15 cellular contexts compared by ENCODE assay signal in the genomic region with DNA sequence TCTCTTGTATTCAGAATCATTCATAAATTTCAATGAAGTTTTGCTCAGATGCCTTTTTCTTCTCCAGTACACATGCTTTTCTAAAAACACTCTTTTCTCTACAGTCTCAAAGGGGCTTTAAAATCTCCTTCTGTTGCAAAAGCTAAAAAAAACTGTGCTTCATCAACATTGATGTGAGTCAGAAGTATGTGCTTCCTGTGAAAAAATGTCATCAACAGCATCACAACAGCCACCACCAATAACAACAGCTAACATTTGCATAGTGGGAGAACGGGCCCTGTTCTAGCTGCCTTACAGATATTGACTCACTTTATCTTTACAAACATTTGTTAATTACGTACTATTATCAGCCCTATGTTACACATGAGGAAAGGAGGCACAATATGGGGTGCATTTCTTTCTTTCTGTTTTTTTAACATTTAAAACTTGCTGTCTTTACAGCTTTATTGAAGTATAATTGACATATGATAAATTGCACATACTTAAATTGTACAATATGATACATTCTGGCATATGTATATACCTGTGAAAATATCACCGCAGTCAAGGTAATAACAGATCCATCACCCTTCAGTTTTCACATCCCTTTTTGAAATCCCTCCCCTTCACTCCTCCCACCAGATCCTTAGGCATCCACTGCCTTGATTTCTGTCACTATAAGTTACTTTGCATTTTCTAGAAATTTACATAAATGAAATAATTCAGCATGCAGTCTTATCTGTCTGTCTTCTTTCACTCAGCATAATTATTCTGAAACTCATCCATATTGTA.
"Had no signal": no experiment of that assay in that cellular context is flagged by ENCODE, and none has a peak within 500 bp of the region (broad histone marks: within the 10 kb centered on the region; RNA-seq: fewer than 3 reads in every experiment).

No MANE protein-coding gene starts in this region.

- H3K27ac ChIP-seq: dorsolateral prefrontal cortex, gastroesophageal sphincter, left ventricle myocardium inferior, parathyroid adenoma, right atrium auricular region, transverse colon had no signal

- H3K36me3 ChIP-seq: gastroesophageal sphincter, left ventricle myocardium inferior, right atrium auricular region, transverse colon had no signal

- H3K79me2 ChIP-seq: parathyroid adenoma had no signal

- H3K9ac ChIP-seq: parathyroid adenoma had no signal

- H3K4me3 ChIP-seq: dorsolateral prefrontal cortex, gastroesophageal sphincter, left ventricle myocardium inferior, right atrium auricular region, transverse colon had no signal

- DNase-seq: activated CD4-positive, alpha-beta T cell treated with anti-CD3 and anti-CD28 coated beads, Interleukin-2, amount 50 U/mL, for 48 hours; activated CD8-positive, alpha-beta memory T cell treated with anti-CD3 and anti-CD28 coated beads, Interleukin-2, amount 10 ng/mL, durations not matched to agents 7 days and 5 days; activated effector memory CD4-positive, alpha-beta T cell treated with Interleukin-2 at 50 U/mL for 16 hours; activated T-cell treated with anti-CD3 and anti-CD28 coated beads, Interleukin-2, amount 50 U/mL, for 24 hours; amygdala; dorsolateral prefrontal cortex; left ventricle myocardium inferior; T-helper 2 cell; transverse colon had no signal

- H3K27me3 ChIP-seq: dorsolateral prefrontal cortex, gastroesophageal sphincter, right atrium auricular region, transverse colon had no signal

- H2AFZ ChIP-seq: parathyroid adenoma had no signal

- H3K4me1 ChIP-seq: gastroesophageal sphincter, left ventricle myocardium inferior, parathyroid adenoma, right atrium auricular region, transverse colon had no signal

- ATAC-seq: activated CD4-positive, CD25-positive, alpha-beta regulatory T cell treated with anti-CD3 and anti-CD28 coated beads, Interleukin-2, amount 50 U/mL, for 24 hours; activated CD8-positive, alpha-beta memory T cell treated with anti-CD3 and anti-CD28 coated beads, Interleukin-2, amount 10 ng/mL, durations not matched to agents 7 days and 5 days; activated naive CD4-positive, alpha-beta T cell treated with anti-CD3 and anti-CD28 coated beads, Interleukin-2, amount 50 U/mL, for 72 hours; gastroesophageal sphincter; stimulated activated effector memory CD8-positive, alpha-beta T cell treated with anti-CD3 and anti-CD28 coated beads, Interleukin-12 subunit alpha, Interleukin-12 subunit beta, amount 100 ng/mL, for 72 hours had no signal

- H3K9me3 ChIP-seq: gastroesophageal sphincter, left ventricle myocardium inferior, right atrium auricular region, transverse colon had no signal
